12 cellular contexts compared by ENCODE assay signal in genomic region chr22:19554834-19555404, GRCh38. TPM values are rescaled to one million over a fixed set of nuclear protein-coding genes. Genes with fewer than 3 reads are reported as not detected.
DNase-seq lines count a peak whose midpoint lies in the region; ATAC-seq, FAIRE-seq and TF ChIP-seq lines count a peak whose summit lies in the region.
"Had no signal": no experiment of that assay in that cellular context is flagged by ENCODE, and none has a peak within 500 bp of the region (broad histone marks: within the 10 kb centered on the region; RNA-seq: fewer than 3 reads in every experiment).

No MANE protein-coding gene starts in this region.

- peaks cover 8% of the 10 kb centered on the region for H3K4me1 Mint-ChIP-seq in neural progenitor cell
- H3K4me1 Mint-ChIP-seq in activated T-cell treated with anti-CD3 and anti-CD28 coated beads, Interleukin-2, amount 50 U/mL, for 24 hours (ENCODE audit: low read depth), result no peaks in the 10 kb centered on the region

- CTCF ChIA-PET in endothelial cell of umbilical vein (lab: Charles Lee), result interaction anchor here (0.7 to 2.2 kb wide), 22 partner anchors 10 to 375 kb away, joined by 3 to 12 read pairs (median 4); partner anchors contain the start of genes CDC45 and CLDN5

- no TSS peak for BruUV-seq in endothelial cell of umbilical vein (replicated peaks; lab: Mats Ljungman, UMichigan)

- no peak for TF ChIP-seq POLR2A in endothelial cell of umbilical vein (IDR thresholded peaks at IDR 0.05; ENCODE audit: low read depth, low read length)

- in situ Hi-C loops in G401 (cut with HindIII; ENCODE audit: low sequenced_read_pairs), result no loop called here

- H3K4me1 ChIP-seq in NT2/D1 (ENCODE audit: insufficient read depth, insufficient read length) (no peaks in the 10 kb centered on the region), endothelial cell of umbilical vein (ENCODE audit: control insufficient read depth, extremely low read depth, insufficient read depth, low read length) (peaks cover 7% of the 10 kb centered on the region), neural progenitor cell (no peaks in the 10 kb centered on the region)

- peak; percentile 80 for FAIRE-seq in endothelial cell of umbilical vein (lab: Jason Lieb, UNC)

- H3K9me3 ChIP-seq in NT2/D1 (ENCODE audit: insufficient read depth, low read length), result peaks cover 8% of the 10 kb centered on the region; the same call in 1 of the 2 replicates
- H3K9me3 ChIP-seq in endothelial cell of umbilical vein (replicated peaks; ENCODE audit: control insufficient read depth, insufficient read depth, low read length), result no peaks in the 10 kb centered on the region
- no peaks in the 10 kb centered on the region for H3K9me3 ChIP-seq in neural progenitor cell (ENCODE audit: low read depth)

- no peak overlapping the region for H3K4me3 Mint-ChIP-seq in neural progenitor cell
- H3K4me3 Mint-ChIP-seq in activated T-cell treated with anti-CD3 and anti-CD28 coated beads, Interleukin-2, amount 50 U/mL, for 24 hours, result no peak overlapping the region
- H3K4me3 Mint-ChIP-seq: stimulated activated naive CD8-positive, alpha-beta T cell treated with anti-CD3 and anti-CD28 coated beads, Interleukin-15, Interleukin-2, amounts not matched to agents 100 ng/mL and 50 ng/mL, for 24 hours had no signal

- H3F3A ChIP-seq in neural progenitor cell (ENCODE audit: low read depth), result no peaks in the 10 kb centered on the region

- POLR2A ChIA-PET in endothelial cell of umbilical vein (lab: Charles Lee), result interaction anchor here (0.9 to 1.3 kb wide), 2 partner anchors 11 to 31 kb away, joined by 3 read pairs; partner anchors contain the start of gene CLDN5

- ATAC-seq in GM18502 (IDR thresholded peaks at IDR 0.05; ENCODE audit: poor library complexity, unreplicated experiment), result no peak

- no peaks in the 10 kb centered on the region for H3K9me1 ChIP-seq in endothelial cell of umbilical vein (replicated peaks; ENCODE audit: control insufficient read depth, extremely low read depth, insufficient read depth, low read length)

- H3K27me3 ChIP-seq in NT2/D1 (ENCODE audit: insufficient read depth, insufficient read length) (no peaks in the 10 kb centered on the region), endothelial cell of umbilical vein (ENCODE audit: control insufficient read depth in 2 of 2, insufficient read depth in 2 of 2, low read length in 2 of 2) (no peaks in the 10 kb centered on the region), neural progenitor cell (no peaks in the 10 kb centered on the region)

- dilution Hi-C loops in endothelial cell of umbilical vein (cut with MboI; ENCODE audit: extremely low pct_ligation_motif_present, low sequenced_read_pairs), result no loop called here

- H3K79me2 ChIP-seq in endothelial cell of umbilical vein (ENCODE audit: control insufficient read depth, insufficient read depth, low read length), result no peaks in the 10 kb centered on the region
- no peaks in the 10 kb centered on the region for H3K79me2 ChIP-seq in neural progenitor cell (ENCODE audit: low read depth)

- H3K9me3 Mint-ChIP-seq in neural progenitor cell, result peaks cover 9% of the 10 kb centered on the region
- H3K9me3 Mint-ChIP-seq in activated T-cell treated with anti-CD3 and anti-CD28 coated beads, Interleukin-2, amount 50 U/mL, for 24 hours, result no peaks in the 10 kb centered on the region
- H3K9me3 Mint-ChIP-seq: stimulated activated naive CD8-positive, alpha-beta T cell treated with anti-CD3 and anti-CD28 coated beads, Interleukin-15, Interleukin-2, amounts not matched to agents 100 ng/mL and 50 ng/mL, for 24 hours had no signal

- no peaks in the 10 kb centered on the region for H3K36me3 Mint-ChIP-seq in neural progenitor cell
- H3K36me3 Mint-ChIP-seq in activated T-cell treated with anti-CD3 and anti-CD28 coated beads, Interleukin-2, amount 50 U/mL, for 24 hours (ENCODE audit: low read depth), result no peaks in the 10 kb centered on the region

- H3K4me3 ChIP-seq in NT2/D1 (ENCODE audit: insufficient read length, low read depth) (no peak overlapping the region), endothelial cell of umbilical vein (replicated peaks in 1 of 3; ENCODE audit: insufficient read depth in 1 of 3, low read depth in 1 of 3, low read length in 3 of 3) (no peak overlapping the region), neural progenitor cell (no peak overlapping the region)
- H3K4me3 ChIP-seq: skin epidermis had no signal

- peaks cover 6% of the 10 kb centered on the region for H3K27me3 Mint-ChIP-seq in neural progenitor cell (ENCODE audit: insufficient read depth, low read depth)
- H3K27me3 Mint-ChIP-seq in activated T-cell treated with anti-CD3 and anti-CD28 coated beads, Interleukin-2, amount 50 U/mL, for 24 hours, result no peaks in the 10 kb centered on the region

- H3K27ac ChIP-seq in endothelial cell of umbilical vein (ENCODE audit: insufficient read depth, low read depth, low read length) (no peak overlapping the region), neural progenitor cell (no peak overlapping the region)
- H3K27ac ChIP-seq: skin epidermis had no signal

- H3K4me2 ChIP-seq in endothelial cell of umbilical vein (ENCODE audit: insufficient read depth, low read length) (no peak overlapping the region), neural progenitor cell (no peak overlapping the region)

- no peak overlapping the region for H3K9ac ChIP-seq in NT2/D1 (ENCODE audit: insufficient read length, low read depth)
- no peak overlapping the region for H3K9ac ChIP-seq in endothelial cell of umbilical vein (replicated peaks; ENCODE audit: extremely low read depth, insufficient read depth, low read length)
- no peak overlapping the region for H3K9ac ChIP-seq in neural progenitor cell

- H2AFZ ChIP-seq in endothelial cell of umbilical vein (ENCODE audit: low read depth, low read length) (peak overlapping the region; percentile 41), neural progenitor cell (replicated peaks) (peak overlapping the region; percentile 83)

- H3K27ac Mint-ChIP-seq in neural progenitor cell, result no peak overlapping the region
- H3K27ac Mint-ChIP-seq in activated T-cell treated with anti-CD3 and anti-CD28 coated beads, Interleukin-2, amount 50 U/mL, for 24 hours, result no peak overlapping the region
- H3K27ac Mint-ChIP-seq: stimulated activated naive CD8-positive, alpha-beta T cell treated with anti-CD3 and anti-CD28 coated beads, Interleukin-15, Interleukin-2, amounts not matched to agents 100 ng/mL and 50 ng/mL, for 24 hours had no signal

- DNase-seq in G401 (ENCODE audit: low spot score) (peak; percentile 14), NT2/D1 (ENCODE audit: low read depth, low spot score) (peak; percentile 54), endothelial cell of umbilical vein (ENCODE audit: low read depth, low spot score) (peak; percentile 73), neural progenitor cell (ENCODE audit: low spot score) (peak; percentile 75), KG1 (lab: John Stamatoyannopoulos, UW) (no peak), NOMO-1 treated with dmso at 0.1 percent for 144 hours (lab: John Stamatoyannopoulos, UW; ENCODE audit: unreplicated experiment) (no peak)
- no peak for DNase-seq in activated T-cell treated with anti-CD3 and anti-CD28 coated beads, Interleukin-2, amount 50 U/mL, for 24 hours
- DNase-seq: kidney glomerular epithelial cell, NCI-H748 treated with DMSO at 0.1 percent for 48 hours had no signal

- H4K20me1 ChIP-seq in endothelial cell of umbilical vein (replicated peaks; ENCODE audit: control insufficient read depth, extremely low read depth, insufficient read depth, low read length) (no peaks in the 10 kb centered on the region), neural progenitor cell (ENCODE audit: low read depth) (no peaks in the 10 kb centered on the region)

- H3K36me3 ChIP-seq in NT2/D1 (ENCODE audit: insufficient read depth, insufficient read length, low read length), result no peaks in the 10 kb centered on the region
- H3K36me3 ChIP-seq in endothelial cell of umbilical vein (ENCODE audit: control insufficient read depth in 2 of 2, extremely low read depth in 1 of 2, insufficient read depth in 2 of 2, low read length in 2 of 2), result no peaks in the 10 kb centered on the region
- no peaks in the 10 kb centered on the region for H3K36me3 ChIP-seq in neural progenitor cell

- intact Hi-C loops in endothelial cell of umbilical vein (cut with micrococcal nuclease), result no loop called here

- TF ChIP-seq CTCF in endothelial cell of umbilical vein (IDR thresholded peaks at IDR 0.05; ENCODE audit: extremely low read depth in 1 of 2, insufficient read depth in 1 of 2, low read depth in 1 of 2, low read length in 2 of 2) (peak; percentile 13 to 34), neural progenitor cell (IDR thresholded peaks at IDR 0.05) (peak; percentile 46)

TF ChIP-seq in endothelial cell of umbilical vein, 7 proteins besides CTCF, POLR2A, EP300 and RAD21:
- no peak for TF ChIP-seq FOS (IDR thresholded peaks at IDR 0.05; ENCODE audit: borderline replicate concordance, insufficient read depth, low read length)
- no peak for TF ChIP-seq GATA2 (IDR thresholded peaks at IDR 0.05; ENCODE audit: insufficient read depth, insufficient read length, low read depth, low read length)
- TF ChIP-seq MAX (IDR thresholded peaks at IDR 0.05; ENCODE audit: insufficient read depth, insufficient read length), result no peak
- no peak for TF ChIP-seq EZH2 (IDR thresholded peaks at IDR 0.05; ENCODE audit: borderline replicate concordance, low read depth, low read length, severe bottlenecking)
- no peak for TF ChIP-seq POLR2AphosphoS5 (IDR thresholded peaks at IDR 0.05; ENCODE audit: insufficient read depth, low read depth, low read length)
- TF ChIP-seq JUN (IDR thresholded peaks at IDR 0.05; ENCODE audit: borderline replicate concordance, insufficient read depth, insufficient read length, low read depth), result no peak
- no peak for TF ChIP-seq MYC (IDR thresholded peaks at IDR 0.05; ENCODE audit: low read depth, low read length)
TF ChIP-seq in endothelial cell of umbilical vein: peak in this region for 0.

RNA-seq across cellular contexts. Expression of gene CLDN5, which starts 30.7 kb away (rescaled TPM):
- not detected in 2 replicates for total RNA-seq in G401 (2014; rRNA removed; shearing (Covaris generic))
- total RNA-seq in endothelial cell of umbilical vein, result 165 and 198 TPM in 2 replicates
- polyA plus RNA-seq in endothelial cell of umbilical vein, result 252 and 295 TPM in 2 replicates
- 89.2 and 151 TPM in 2 replicates for polyA plus RNA-seq in endothelial cell of umbilical vein (2011; cell fraction: cytosol; rRNA removed)
- polyA plus RNA-seq in endothelial cell of umbilical vein (2011; cell fraction: nucleus; rRNA removed), result 50.1 and 55.8 TPM in 2 replicates
- 50.1 and 57.2 TPM in 2 replicates for polyA plus RNA-seq in endothelial cell of umbilical vein (2012)
- polyA minus RNA-seq in endothelial cell of umbilical vein, result 41.2 and 60.9 TPM in 2 replicates
- polyA minus RNA-seq in endothelial cell of umbilical vein (2011; cell fraction: cytosol; rRNA and poly(A)+ RNA removed), result not detected
- polyA minus RNA-seq in endothelial cell of umbilical vein (2011; cell fraction: nucleus; rRNA and poly(A)+ RNA removed), result 17.7 and 35.2 TPM in 2 replicates
- 0.69 and 4.1 TPM in 2 replicates for total RNA-seq in neural progenitor cell (ENCODE audit: low replicate concordance)

Comparison
In these comparisons a context has a peak if more than half of its experiments do, and no peak if none do; other contexts are left out.
1. DNase-seq: peak in G401 (single experiment), NT2/D1 (single experiment), endothelial cell of umbilical vein (single experiment) and neural progenitor cell (single experiment); none in KG1 (single experiment), activated T-cell treated with anti-CD3 and anti-CD28 coated beads, Interleukin-2, amount 50 U/mL, for 24 hours (single experiment) and NOMO-1 treated with dmso at 0.1 percent for 144 hours (single experiment).
2. RNA of gene CLDN5, which starts 30.7 kb away (total RNA-seq): 165 to 198 TPM in endothelial cell of umbilical vein; 0.69 to 4.1 TPM in neural progenitor cell and not detected in G401; every median in the first group is over 10 times any median in the second.